Comparison of ENCODE assay signal across 1 cellular context in genomic region chr2:106191511-106192016, GRCh38.
TF ChIP-seq lines count a peak whose summit lies in the region.

No MANE protein-coding gene starts in this region.

TF ChIP-seq in HepG2, 621 proteins besides CTCF, POLR2A, EP300 and RAD21 (continues in another document):
- TF ChIP-seq STAT6 (CRISPR knock-in tag; IDR thresholded peaks at IDR 0.05; ENCODE audit: borderline replicate concordance) (no peak), ZNF775 (CRISPR knock-in tag; IDR thresholded peaks at IDR 0.05; ENCODE audit: borderline replicate concordance) (no peak), ZMYM3 (CRISPR knock-in tag; IDR thresholded peaks at IDR 0.05) (peak; percentile 57; the same call in 1 of the 2 replicates), ZNF224 (CRISPR knock-in tag; IDR thresholded peaks at IDR 0.05) (no peak), ARID3A (IDR thresholded peaks at IDR 0.05; ENCODE audit: low read depth, low read length) (no peak), GZF1 (CRISPR knock-in tag; IDR thresholded peaks at IDR 0.05) (no peak), THAP9 (CRISPR knock-in tag; IDR thresholded peaks at IDR 0.05; ENCODE audit: borderline replicate concordance) (no peak), ZNF687 (CRISPR knock-in tag; IDR thresholded peaks at IDR 0.05) (peak; percentile 20; the same call in 1 of the 2 replicates), FOXK2 (IDR thresholded peaks at IDR 0.05) (no peak), ZNF660 (CRISPR knock-in tag; IDR thresholded peaks at IDR 0.05; ENCODE audit: borderline replicate concordance, low read depth) (no peak), TBL1XR1 (IDR thresholded peaks at IDR 0.05; ENCODE audit: borderline replicate concordance, low read length, partially characterized antibody) (no peak), ZBTB14 (CRISPR knock-in tag; IDR thresholded peaks at IDR 0.05) (no peak), PATZ1 (CRISPR knock-in tag; IDR thresholded peaks at IDR 0.05) (no peak), GATA4 (IDR thresholded peaks at IDR 0.05; ENCODE audit: borderline replicate concordance, low read depth) (no peak), ADNP (CRISPR knock-in tag; IDR thresholded peaks at IDR 0.05) (no peak), ZNF292 (CRISPR knock-in tag; IDR thresholded peaks at IDR 0.05; ENCODE audit: borderline replicate concordance, low read depth) (no peak), KLF15 (CRISPR knock-in tag; IDR thresholded peaks at IDR 0.05; ENCODE audit: borderline replicate concordance) (no peak), ZNF747 (CRISPR knock-in tag; IDR thresholded peaks at IDR 0.05; ENCODE audit: borderline replicate concordance) (no peak), ZNF83 (CRISPR knock-in tag; IDR thresholded peaks at IDR 0.05; ENCODE audit: borderline replicate concordance) (no peak), POLR2AphosphoS5 (IDR thresholded peaks at IDR 0.05; ENCODE audit: low read depth, low read length) (no peak), ZNF160 (CRISPR knock-in tag; IDR thresholded peaks at IDR 0.05) (no peak), ZNF263 (CRISPR knock-in tag; IDR thresholded peaks at IDR 0.05) (no peak), ZFP36L2 (CRISPR knock-in tag; IDR thresholded peaks at IDR 0.05) (no peak), TEAD3 (CRISPR knock-in tag; optimal IDR thresholded peaks at IDR 0.05; ENCODE audit: borderline replicate concordance) (peak; percentile 52), ASH2L (IDR thresholded peaks at IDR 0.05; ENCODE audit: insufficient read length, low read depth, low read length) (no peak), ZBTB3 (CRISPR knock-in tag; IDR thresholded peaks at IDR 0.05; ENCODE audit: borderline replicate concordance, low read depth) (no peak), NBN (conservative IDR thresholded peaks at IDR 0.05) (no peak), ZNF740 (CRISPR knock-in tag; IDR thresholded peaks at IDR 0.05) (no peak), ZNF878 (CRISPR knock-in tag; IDR thresholded peaks at IDR 0.05) (no peak), TFDP2 (CRISPR knock-in tag; IDR thresholded peaks at IDR 0.05) (no peak), KAT8 (CRISPR knock-in tag; IDR thresholded peaks at IDR 0.05) (no peak), ZNF501 (CRISPR knock-in tag; IDR thresholded peaks at IDR 0.05) (0 out of 2 replicates have a peak, but pooled peaks have one; percentile 28), HDAC6 (IDR thresholded peaks at IDR 0.05; ENCODE audit: low read depth, low read length) (no peak), CENPX (CRISPR knock-in tag; IDR thresholded peaks at IDR 0.05) (no peak), ZNF629 (CRISPR knock-in tag; conservative IDR thresholded peaks at IDR 0.05) (no peak), RFX3 (CRISPR knock-in tag; IDR thresholded peaks at IDR 0.05) (no peak), IKZF5 (CRISPR knock-in tag; IDR thresholded peaks at IDR 0.05) (no peak), SRSF9 (IDR thresholded peaks at IDR 0.05; ENCODE audit: borderline replicate concordance, insufficient read depth, low read depth, low read length, poor library complexity, severe bottlenecking) (no peak), FOXK1 (CRISPR knock-in tag; IDR thresholded peaks at IDR 0.05; ENCODE audit: borderline replicate concordance, low read depth) (no peak), HNRNPK (IDR thresholded peaks at IDR 0.05; ENCODE audit: low read depth, low read length, poor library complexity, severe bottlenecking) (no peak), TMF1 (CRISPR knock-in tag; IDR thresholded peaks at IDR 0.05; ENCODE audit: low read depth) (no peak), ZNF605 (CRISPR knock-in tag; IDR thresholded peaks at IDR 0.05) (peak; percentile 46; the same call in 1 of the 2 replicates), ZNF737 (CRISPR knock-in tag; IDR thresholded peaks at IDR 0.05; ENCODE audit: borderline replicate concordance) (no peak), ELK4 (CRISPR knock-in tag; IDR thresholded peaks at IDR 0.05; ENCODE audit: borderline replicate concordance) (no peak), ZNF556 (CRISPR knock-in tag; IDR thresholded peaks at IDR 0.05; ENCODE audit: borderline replicate concordance) (no peak), HIVEP1 (CRISPR knock-in tag; IDR thresholded peaks at IDR 0.05) (no peak), NFATC3 (CRISPR knock-in tag; IDR thresholded peaks at IDR 0.05) (no peak), BCL6 (CRISPR knock-in tag; IDR thresholded peaks at IDR 0.05) (peak; percentile 78), RAD51 (IDR thresholded peaks at IDR 0.05; ENCODE audit: borderline replicate concordance) (no peak), PITX1 (CRISPR knock-in tag; IDR thresholded peaks at IDR 0.05) (no peak)
